Comparison of ENCODE assay signal across 35 cellular contexts in the genomic region with DNA sequence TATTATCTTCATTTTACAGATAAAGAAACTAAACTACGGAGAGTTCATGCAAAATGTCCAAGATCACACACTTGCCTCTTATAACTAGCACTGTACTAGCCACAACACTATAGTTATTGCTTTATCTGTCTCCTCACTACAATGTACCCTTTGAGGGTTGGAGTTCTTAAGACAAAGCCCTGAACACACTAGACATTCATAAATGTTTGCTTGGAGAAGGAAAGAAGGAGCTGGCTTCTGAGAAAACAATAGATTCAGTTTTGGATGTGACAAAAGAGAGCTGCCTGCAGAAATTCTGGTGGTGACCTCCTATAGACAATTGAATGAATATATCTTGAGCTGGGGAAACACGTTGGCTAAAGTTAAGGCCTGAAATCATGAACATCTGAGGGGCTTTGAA.
"Had no signal": no experiment of that assay in that cellular context is flagged by ENCODE, and none has a peak within 500 bp of the region (broad histone marks: within the 10 kb centered on the region; RNA-seq: fewer than 3 reads in every experiment).

No MANE protein-coding gene starts in this region.

- H3K27ac ChIP-seq: KMS-11 had no signal

- DNase-seq: Karpas-422, Kasumi-1, MG63, MM.1S, MV-4-11, NCI-H1048, NCI-H1092, NCI-H1092 treated with DMSO at 0.1 percent for 48 hours, NCI-H1105, NCI-H1105 treated with DMSO at 0.1 percent for 48 hours, NCI-H1417, NCI-H1417 treated with DMSO at 0.1 percent for 48 hours, NCI-H1436, NCI-H1436 treated with DMSO at 0.1 percent for 48 hours, NCI-H146, NCI-H1694, NCI-H1694 treated with DMSO at 0.1 percent for 48 hours, NCI-H187, NCI-H187 treated with DMSO at 0.1 percent for 48 hours, NCI-H1930, NCI-H2029, NCI-H2029 treated with DMSO at 0.1 percent for 48 hours, NCI-H2081, NCI-H2081 treated with DMSO at 0.1 percent for 48 hours, NCI-H2107, NCI-H2171, NCI-H2171 treated with DMSO at 0.1 percent for 48 hours, NCI-H2227 treated with DMSO at 0.1 percent for 48 hours, NCI-H226, NCI-H345, NCI-H446, NCI-H446 treated with DMSO at 0.1 percent for 48 hours, NCI-H510A, NCI-H510A treated with DMSO at 0.1 percent for 48 hours had no signal

- H3K36me3 ChIP-seq: MG63 had no signal

- H3K4me2 ChIP-seq: KMS-11 had no signal

- H3K9me3 ChIP-seq: MG63 had no signal

- H3K4me3 ChIP-seq: MG63 had no signal
